Comparison of ENCODE assay signal across 23 cellular contexts in genomic region chr5:179180061-179180460, GRCh38.
"Had no signal": no experiment of that assay in that cellular context is flagged by ENCODE, and none has a peak within 500 bp of the region (broad histone marks: within the 10 kb centered on the region; RNA-seq: fewer than 3 reads in every experiment).

No MANE protein-coding gene starts in this region.

- H3K9me3 ChIP-seq: neutrophil, testis, upper lobe of left lung had no signal

- H2AFZ ChIP-seq: parathyroid adenoma had no signal

- H3K27me3 ChIP-seq: sigmoid colon, testis, tibial artery, upper lobe of left lung had no signal

- H3K36me3 ChIP-seq: esophagus squamous epithelium, neutrophil, sigmoid colon, upper lobe of left lung had no signal

- H3K9ac ChIP-seq: parathyroid adenoma had no signal

- H3K4me1 ChIP-seq: esophagus squamous epithelium, heart right ventricle, parathyroid adenoma, sigmoid colon, testis, tibial artery, upper lobe of left lung had no signal

- ATAC-seq: effector memory CD8-positive, alpha-beta T cell; heart right ventricle; left lobe of liver; naive thymus-derived CD8-positive, alpha-beta T cell; stimulated activated memory B cell treated with anti-CD40 and anti-IgM and Interleukin-4, amounts not matched to agents 10 μg/mL and 1 μg/mL and 100 μg/mL, for 72 hours; stimulated activated naive CD8-positive, alpha-beta T cell treated with anti-CD3 and anti-CD28 coated beads, Interleukin-15, Interleukin-2, amounts not matched to agents 100 U/mL and 50 U/mL, for 24 hours had no signal

- DNase-seq: effector memory CD8-positive, alpha-beta T cell; erythroblast; esophagus squamous epithelium; foreskin melanocyte; glutamatergic neuron; heart right ventricle; hippocampal formation; kidney glomerular epithelial cell; mammary epithelial cell; midbrain; naive thymus-derived CD8-positive, alpha-beta T cell; sigmoid colon; stimulated activated CD4-positive, alpha-beta T cell treated with anti-CD3 and anti-CD28 coated beads, Interleukin-4, amount 100 ng/mL, for 4 hours; stimulated activated naive CD8-positive, alpha-beta T cell treated with anti-CD3 and anti-CD28 coated beads, Interleukin-15, Interleukin-2, amounts not matched to agents 100 U/mL and 50 U/mL, for 24 hours; substantia nigra; testis; tibial artery; upper lobe of left lung had no signal

- H3K4me3 ChIP-seq: coronary artery, esophagus squamous epithelium, heart right ventricle, sigmoid colon, testis, tibial artery, upper lobe of left lung had no signal

- H3K27ac ChIP-seq: coronary artery, esophagus squamous epithelium, heart right ventricle, neutrophil, parathyroid adenoma, sigmoid colon, testis, tibial artery, upper lobe of left lung had no signal
